ENCODE assay signal across 8 cellular contexts in the genomic region with DNA sequence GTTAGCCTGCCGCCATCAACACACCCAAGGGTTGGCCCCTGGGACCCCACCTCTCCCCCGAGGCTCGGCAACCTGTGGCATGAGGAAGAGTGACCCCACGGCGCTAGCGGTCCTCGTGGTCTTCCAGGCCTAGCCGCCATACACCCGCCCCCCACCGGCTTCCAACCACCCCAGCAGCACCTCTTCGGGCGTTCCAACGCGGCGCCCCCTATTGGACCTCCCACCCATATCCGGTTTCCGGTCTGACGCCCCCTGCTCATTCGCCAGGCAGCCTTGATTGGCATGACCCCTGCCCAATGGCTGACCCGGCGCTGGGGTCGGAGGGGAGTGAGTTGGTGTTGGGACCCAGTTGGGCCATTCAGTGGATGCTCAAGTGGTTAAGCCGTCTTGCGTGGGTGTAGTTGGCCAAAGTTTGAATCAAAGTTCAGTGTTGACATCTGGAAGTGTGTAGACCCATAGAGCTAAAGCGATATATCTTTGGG. TPM values are rescaled to one million over a fixed set of nuclear protein-coding genes. Genes with fewer than 3 reads are reported as not detected.
A peak's percentile ranks its signal among the peaks of the same experiment; 100 is the strongest.
DNase-seq lines count a peak whose midpoint lies in the region; ATAC-seq lines count a peak whose summit lies in the region.

Gene GNAS-AS1, minus strand, starts transcription at position 210 of the 482 bp plus-strand sequence.

- peak; percentile 68 for ATAC-seq in GM21786 (IDR thresholded peaks at IDR 0.05; ENCODE audit: unreplicated experiment)

- H3K4me3 Mint-ChIP-seq in activated CD4-positive, alpha-beta memory T cell treated with anti-CD3 and anti-CD28 coated beads, Interleukin-2, amount 10 ng/mL, durations not matched to agents 7 days and 5 days, result peak within 1 kb of the TSS; percentile 80

- no peaks in the 10 kb centered on the region for H3K36me3 Mint-ChIP-seq in activated CD4-positive, alpha-beta memory T cell treated with anti-CD3 and anti-CD28 coated beads, Interleukin-2, amount 10 ng/mL, durations not matched to agents 7 days and 5 days (ENCODE audit: low read depth)

- H3K27ac Mint-ChIP-seq in activated CD4-positive, alpha-beta memory T cell treated with anti-CD3 and anti-CD28 coated beads, Interleukin-2, amount 10 ng/mL, durations not matched to agents 7 days and 5 days, result no peak within 1 kb of the TSS

- no peaks in the 10 kb centered on the region for H3K9me3 Mint-ChIP-seq in activated CD4-positive, alpha-beta memory T cell treated with anti-CD3 and anti-CD28 coated beads, Interleukin-2, amount 10 ng/mL, durations not matched to agents 7 days and 5 days

- CTCF ChIA-PET in activated CD4-positive, alpha-beta memory T cell treated with anti-CD3 and anti-CD28 coated beads, Interleukin-2, amount 10 ng/mL, durations not matched to agents 7 days and 5 days (lab: Charles Lee), result interaction anchor here (1.0 to 2.4 kb wide), 2 partner anchors 19 to 32 kb away, joined by 3 to 9 read pairs; no protein-coding TSS in a partner anchor

- DNase-seq in Daoy (ENCODE audit: low read depth) (peak; percentile 94), NCI-H1105 (lab: John Stamatoyannopoulos, UW) (peak; percentile 63), mesenteric fat pad (ENCODE audit: low spot score) (peak; percentile 90), SW480 (ENCODE audit: low spot score) (no peak)
- DNase-seq in activated CD4-positive, alpha-beta memory T cell treated with anti-CD3 and anti-CD28 coated beads, Interleukin-2, amount 10 ng/mL, durations not matched to agents 7 days and 5 days, result peak; percentile 80
- DNase-seq in effector CD8-positive, alpha-beta T cell (lab: John Stamatoyannopoulos, UW), result peak; percentile 75
- peak; percentile 60 for DNase-seq in stimulated activated CD8-positive, alpha-beta memory T cell treated with anti-CD3 and anti-CD28 coated beads, Interleukin-15, amount 100 ng/mL, for 24 hours (ENCODE audit: low read depth)

- H3K4me1 Mint-ChIP-seq in activated CD4-positive, alpha-beta memory T cell treated with anti-CD3 and anti-CD28 coated beads, Interleukin-2, amount 10 ng/mL, durations not matched to agents 7 days and 5 days, result peaks cover 42% of the 10 kb centered on the region

- H3K27me3 Mint-ChIP-seq in activated CD4-positive, alpha-beta memory T cell treated with anti-CD3 and anti-CD28 coated beads, Interleukin-2, amount 10 ng/mL, durations not matched to agents 7 days and 5 days, result peaks cover 71% of the 10 kb centered on the region

- POLR2A ChIA-PET in activated CD4-positive, alpha-beta memory T cell treated with anti-CD3 and anti-CD28 coated beads, Interleukin-2, amount 10 ng/mL, durations not matched to agents 7 days and 5 days (lab: Charles Lee), result interaction anchor here (3.3 kb wide), 1 partner anchor 199 kb away, joined by 16 read pairs; the partner anchor contains the start of gene STX16

RNA-seq across cellular contexts. Expression of gene GNAS-AS1, which starts in this region (rescaled TPM):
- 1.3 and 3.1 TPM in 2 replicates for total RNA-seq in Daoy (2014; rRNA removed; shearing (Covaris generic))
- total RNA-seq in activated CD4-positive, alpha-beta memory T cell treated with anti-CD3 and anti-CD28 coated beads, Interleukin-2, amount 10 ng/mL, durations not matched to agents 7 days and 5 days, result 1 to 10 TPM in 1 of 2 experiments, under 1 TPM in 1; 0.65 to 1.0 TPM
- total RNA-seq in mesenteric fat pad, result 0.42 TPM

Comparison
In these comparisons a context has a peak if more than half of its experiments do, and no peak if none do; other contexts are left out.
1. Peak in DNase-seq in mesenteric fat pad; RNA of the gene not detected or under 1 TPM.